1 cellular context compared by ENCODE assay signal in genomic region chr9:97803167-97804058, GRCh38.
TF ChIP-seq lines count a peak whose summit lies in the region.

No MANE protein-coding gene starts in this region.

TF ChIP-seq in K562, 482 proteins besides CTCF, POLR2A, EP300 and RAD21 (continued from another document and continues in another):
- TF ChIP-seq SRSF1 (IDR thresholded peaks at IDR 0.05; ENCODE audit: low read depth, low read length): no peak
- no peak for TF ChIP-seq IFI16 (CRISPR knock-in tag; IDR thresholded peaks at IDR 0.05)
- peak; percentile 60 for TF ChIP-seq ARHGAP35 (IDR thresholded peaks at IDR 0.05; ENCODE audit: partially characterized antibody)
- TF ChIP-seq RBM25 (IDR thresholded peaks at IDR 0.05; ENCODE audit: low read depth, low read length, severe bottlenecking): peak; percentile 13
- peak; percentile 68 to 81 for TF ChIP-seq E2F6 (IDR thresholded peaks at IDR 0.05; ENCODE audit: borderline replicate concordance in 1 of 2, extremely low read depth in 1 of 2, insufficient read depth in 1 of 2, insufficient read length in 1 of 2, low read depth in 1 of 2, low read length in 1 of 2, poor library complexity in 1 of 2, severe bottlenecking in 1 of 2)
- peak; percentile 57 for TF ChIP-seq ASH1L (IDR thresholded peaks at IDR 0.05; ENCODE audit: borderline replicate concordance, low read depth, partially characterized antibody)
- no peak for TF ChIP-seq ZKSCAN3 (CRISPR knock-in tag; IDR thresholded peaks at IDR 0.05)
- no peak for TF ChIP-seq ZNF41 (CRISPR knock-in tag; conservative IDR thresholded peaks at IDR 0.05)
- peak; percentile 91 for TF ChIP-seq CTBP1 (IDR thresholded peaks at IDR 0.05; ENCODE audit: borderline replicate concordance)
- TF ChIP-seq XRCC4 (IDR thresholded peaks at IDR 0.05; ENCODE audit: extremely low read depth, insufficient read depth, insufficient read length): no peak
- TF ChIP-seq TAF7 (tag; IDR thresholded peaks at IDR 0.05): no peak
- no peak for TF ChIP-seq KHSRP (IDR thresholded peaks at IDR 0.05)
- TF ChIP-seq, protein P1, sequence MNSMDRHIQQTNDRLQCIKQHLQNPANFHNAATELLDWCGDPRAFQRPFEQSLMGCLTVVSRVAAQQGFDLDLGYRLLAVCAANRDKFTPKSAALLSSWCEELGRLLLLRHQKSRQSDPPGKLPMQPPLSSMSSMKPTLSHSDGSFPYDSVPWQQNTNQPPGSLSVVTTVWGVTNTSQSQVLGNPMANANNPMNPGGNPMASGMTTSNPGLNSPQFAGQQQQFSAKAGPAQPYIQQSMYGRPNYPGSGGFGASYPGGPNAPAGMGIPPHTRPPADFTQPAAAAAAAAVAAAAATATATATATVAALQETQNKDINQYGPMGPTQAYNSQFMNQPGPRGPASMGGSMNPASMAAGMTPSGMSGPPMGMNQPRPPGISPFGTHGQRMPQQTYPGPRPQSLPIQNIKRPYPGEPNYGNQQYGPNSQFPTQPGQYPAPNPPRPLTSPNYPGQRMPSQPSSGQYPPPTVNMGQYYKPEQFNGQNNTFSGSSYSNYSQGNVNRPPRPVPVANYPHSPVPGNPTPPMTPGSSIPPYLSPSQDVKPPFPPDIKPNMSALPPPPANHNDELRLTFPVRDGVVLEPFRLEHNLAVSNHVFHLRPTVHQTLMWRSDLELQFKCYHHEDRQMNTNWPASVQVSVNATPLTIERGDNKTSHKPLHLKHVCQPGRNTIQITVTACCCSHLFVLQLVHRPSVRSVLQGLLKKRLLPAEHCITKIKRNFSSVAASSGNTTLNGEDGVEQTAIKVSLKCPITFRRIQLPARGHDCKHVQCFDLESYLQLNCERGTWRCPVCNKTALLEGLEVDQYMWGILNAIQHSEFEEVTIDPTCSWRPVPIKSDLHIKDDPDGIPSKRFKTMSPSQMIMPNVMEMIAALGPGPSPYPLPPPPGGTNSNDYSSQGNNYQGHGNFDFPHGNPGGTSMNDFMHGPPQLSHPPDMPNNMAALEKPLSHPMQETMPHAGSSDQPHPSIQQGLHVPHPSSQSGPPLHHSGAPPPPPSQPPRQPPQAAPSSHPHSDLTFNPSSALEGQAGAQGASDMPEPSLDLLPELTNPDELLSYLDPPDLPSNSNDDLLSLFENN (IDR thresholded peaks at IDR 0.05; ENCODE audit: low read depth in 2 of 2, low read length in 2 of 2): no peak
- TF ChIP-seq MIER1 (IDR thresholded peaks at IDR 0.05; ENCODE audit: low read depth): peak; percentile 65; the same call in 1 of the 2 replicates
- no peak for TF ChIP-seq ADNP (tag; IDR thresholded peaks at IDR 0.05)
- TF ChIP-seq, protein P2, sequence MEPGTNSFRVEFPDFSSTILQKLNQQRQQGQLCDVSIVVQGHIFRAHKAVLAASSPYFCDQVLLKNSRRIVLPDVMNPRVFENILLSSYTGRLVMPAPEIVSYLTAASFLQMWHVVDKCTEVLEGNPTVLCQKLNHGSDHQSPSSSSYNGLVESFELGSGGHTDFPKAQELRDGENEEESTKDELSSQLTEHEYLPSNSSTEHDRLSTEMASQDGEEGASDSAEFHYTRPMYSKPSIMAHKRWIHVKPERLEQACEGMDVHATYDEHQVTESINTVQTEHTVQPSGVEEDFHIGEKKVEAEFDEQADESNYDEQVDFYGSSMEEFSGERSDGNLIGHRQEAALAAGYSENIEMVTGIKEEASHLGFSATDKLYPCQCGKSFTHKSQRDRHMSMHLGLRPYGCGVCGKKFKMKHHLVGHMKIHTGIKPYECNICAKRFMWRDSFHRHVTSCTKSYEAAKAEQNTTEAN (CRISPR knock-in tag; IDR thresholded peaks at IDR 0.05): no peak
- no peak for TF ChIP-seq ZBED1 (IDR thresholded peaks at IDR 0.05)
- no peak for TF ChIP-seq HMG20B (CRISPR knock-in tag; IDR thresholded peaks at IDR 0.05)
- TF ChIP-seq, protein P3, sequence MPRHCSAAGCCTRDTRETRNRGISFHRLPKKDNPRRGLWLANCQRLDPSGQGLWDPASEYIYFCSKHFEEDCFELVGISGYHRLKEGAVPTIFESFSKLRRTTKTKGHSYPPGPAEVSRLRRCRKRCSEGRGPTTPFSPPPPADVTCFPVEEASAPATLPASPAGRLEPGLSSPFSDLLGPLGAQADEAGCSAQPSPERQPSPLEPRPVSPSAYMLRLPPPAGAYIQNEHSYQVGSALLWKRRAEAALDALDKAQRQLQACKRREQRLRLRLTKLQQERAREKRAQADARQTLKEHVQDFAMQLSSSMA (CRISPR knock-in tag; IDR thresholded peaks at IDR 0.05): no peak
- peak; percentile 73 for TF ChIP-seq ATF3 (IDR thresholded peaks at IDR 0.05)
- no peak for TF ChIP-seq ATF3 (CRISPR knock-in tag; conservative IDR thresholded peaks at IDR 0.05)
- TF ChIP-seq GMEB1 (CRISPR knock-in tag; IDR thresholded peaks at IDR 0.05): peak; percentile 34; the same call in 1 of the 2 replicates
- TF ChIP-seq RFX5 (IDR thresholded peaks at IDR 0.05; ENCODE audit: low read depth, low read length): no peak
- no peak for TF ChIP-seq CBX2 (IDR thresholded peaks at IDR 0.05; ENCODE audit: insufficient read depth, low read length, poor library complexity, severe bottlenecking)
- peak in 1 of 2 experiments; percentile 39; a peak in 1 of 4 replicates for TF ChIP-seq KDM1A (IDR thresholded peaks at IDR 0.05)
- no peak for TF ChIP-seq NR0B1 (IDR thresholded peaks at IDR 0.05; ENCODE audit: partially characterized antibody)
- TF ChIP-seq NCOA6 (IDR thresholded peaks at IDR 0.05): 0 out of 2 replicates have a peak, but pooled peaks have one; percentile 33
- 0 out of 2 replicates have a peak, but pooled peaks have one; percentile 36 for TF ChIP-seq MTA2 (IDR thresholded peaks at IDR 0.05; ENCODE audit: low read depth)
- TF ChIP-seq SETDB1 (IDR thresholded peaks at IDR 0.05; ENCODE audit: low read length): no peak
- peak; percentile 34 for TF ChIP-seq TBP (optimal IDR thresholded peaks at IDR 0.05; ENCODE audit: low read depth, low read length)
- TF ChIP-seq, protein P4, sequence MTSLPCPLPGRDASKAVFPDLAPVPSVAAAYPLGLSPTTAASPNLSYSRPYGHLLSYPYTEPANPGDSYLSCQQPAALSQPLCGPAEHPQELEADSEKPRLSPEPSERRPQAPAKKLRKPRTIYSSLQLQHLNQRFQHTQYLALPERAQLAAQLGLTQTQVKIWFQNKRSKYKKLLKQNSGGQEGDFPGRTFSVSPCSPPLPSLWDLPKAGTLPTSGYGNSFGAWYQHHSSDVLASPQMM (CRISPR knock-in tag; IDR thresholded peaks at IDR 0.05): no peak
- no peak for TF ChIP-seq ZNF444 (CRISPR knock-in tag; IDR thresholded peaks at IDR 0.05)
- peak; percentile 44; the same call in 1 of the 2 replicates for TF ChIP-seq DIDO1 (tag; IDR thresholded peaks at IDR 0.05; ENCODE audit: low read depth)
- no peak for TF ChIP-seq BMI1 (IDR thresholded peaks at IDR 0.05; ENCODE audit: low read length)
- peak; percentile 58; the same call in 1 of the 2 replicates for TF ChIP-seq FOSL1 (tag; conservative IDR thresholded peaks at IDR 0.05)
- 0 out of 2 replicates have a peak, but pooled peaks have one; percentile 36 for TF ChIP-seq HDAC2 (IDR thresholded peaks at IDR 0.05)
- TF ChIP-seq KLF1 (tag; IDR thresholded peaks at IDR 0.05): peak; percentile 24; the same call in 1 of the 2 replicates
- TF ChIP-seq GTF2F1 (IDR thresholded peaks at IDR 0.05; ENCODE audit: low read depth, low read length): no peak
- TF ChIP-seq TOE1 (IDR thresholded peaks at IDR 0.05; ENCODE audit: borderline replicate concordance): peak; percentile 71
- TF ChIP-seq TOE1 (CRISPR knock-in tag; IDR thresholded peaks at IDR 0.05; ENCODE audit: borderline replicate concordance, low read depth): no peak
- 0 out of 2 replicates have a peak, but pooled peaks have one; percentile 51 for TF ChIP-seq SMARCA4 (IDR thresholded peaks at IDR 0.05)
- peak; percentile 86; the same call in 1 of the 2 replicates for TF ChIP-seq HLTF (IDR thresholded peaks at IDR 0.05)
- 0 out of 2 replicates have a peak, but pooled peaks have one; percentile 29 for TF ChIP-seq HDAC8 (tag; IDR thresholded peaks at IDR 0.05)
- TF ChIP-seq SPI1 (IDR thresholded peaks at IDR 0.05; ENCODE audit: borderline replicate concordance, low read depth, low read length): 0 out of 2 replicates have a peak, but pooled peaks have one; percentile 4
- TF ChIP-seq DNMT1 (IDR thresholded peaks at IDR 0.05): peak; percentile 88; the same call in 1 of the 2 replicates
- TF ChIP-seq CREM (IDR thresholded peaks at IDR 0.05; ENCODE audit: low read depth): peak; percentile 87
- TF ChIP-seq ETV5 (CRISPR knock-in tag; IDR thresholded peaks at IDR 0.05; ENCODE audit: low read depth): no peak
- TF ChIP-seq RUNX1 (IDR thresholded peaks at IDR 0.05; ENCODE audit: low read depth): no peak
- TF ChIP-seq SMARCC2 (IDR thresholded peaks at IDR 0.05; ENCODE audit: low read depth): no peak
- TF ChIP-seq FOXA3 (CRISPR knock-in tag; conservative IDR thresholded peaks at IDR 0.05 in 1 of 2, IDR thresholded peaks at IDR 0.05 in 1 of 2): no peak
- peak; percentile 83; the same call in 1 of the 2 replicates for TF ChIP-seq LARP7 (IDR thresholded peaks at IDR 0.05)
- TF ChIP-seq XRCC3 (IDR thresholded peaks at IDR 0.05): no peak
- peak in 1 of 2 experiments; percentile 73; a peak in 1 of 4 replicates for TF ChIP-seq BCLAF1 (IDR thresholded peaks at IDR 0.05; ENCODE audit: borderline replicate concordance in 1 of 2, control insufficient read depth in 1 of 2, low read depth in 2 of 2, low read length in 1 of 2)
- TF ChIP-seq SRSF7 (optimal IDR thresholded peaks at IDR 0.05; ENCODE audit: low read depth, low read length): no peak
- TF ChIP-seq NCOA4 (IDR thresholded peaks at IDR 0.05; ENCODE audit: partially characterized antibody): peak; percentile 72
- peak; percentile 41 to 80; a peak in 2 of 4 replicates for TF ChIP-seq MAZ (CRISPR knock-in tag; conservative IDR thresholded peaks at IDR 0.05 in 1 of 2, IDR thresholded peaks at IDR 0.05 in 1 of 2)
- TF ChIP-seq FOXO4 (CRISPR knock-in tag; IDR thresholded peaks at IDR 0.05): no peak
